9 cellular contexts compared by ENCODE assay signal in the genomic region with DNA sequence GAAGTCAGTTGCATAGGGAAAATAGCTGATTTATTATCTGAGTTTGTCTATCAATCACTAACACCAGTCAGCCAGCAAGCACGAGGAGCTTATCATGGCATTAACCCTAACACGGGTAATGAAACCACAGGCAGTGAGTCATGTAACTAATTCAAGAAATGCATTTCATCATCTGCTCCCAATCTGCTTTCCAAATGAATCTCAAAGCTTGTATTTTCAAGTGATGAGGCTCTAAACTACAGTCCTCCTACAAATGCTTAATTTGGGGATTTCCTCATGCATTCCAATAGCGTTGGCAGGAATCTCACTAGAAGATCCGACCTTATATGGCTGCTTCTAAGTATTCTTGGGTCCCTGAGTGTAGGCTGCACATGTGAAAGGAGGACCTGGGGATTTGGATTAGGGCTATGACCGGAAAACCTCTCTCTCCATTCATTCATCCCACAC.
DNase-seq lines count a peak whose midpoint lies in the region; ATAC-seq and TF ChIP-seq lines count a peak whose summit lies in the region.
"Had no signal": no experiment of that assay in that cellular context is flagged by ENCODE, and none has a peak within 500 bp of the region (broad histone marks: within the 10 kb centered on the region; RNA-seq: fewer than 3 reads in every experiment).

No MANE protein-coding gene starts in this region.

- no peaks in the 10 kb centered on the region for H3K36me3 Mint-ChIP-seq in activated naive CD4-positive, alpha-beta T cell treated with anti-CD3 and anti-CD28 coated beads, Interleukin-2, amount 50 U/mL, for 72 hours
- H3K36me3 Mint-ChIP-seq in activated CD4-positive, alpha-beta T cell treated with anti-CD3 and anti-CD28 coated beads, Interleukin-2, amount 10 ng/mL, durations not matched to agents 7 days and 5 days (ENCODE audit: low read depth), result no peaks in the 10 kb centered on the region

- DNase-seq in activated naive CD4-positive, alpha-beta T cell treated with anti-CD3 and anti-CD28 coated beads, Interleukin-2, amount 50 U/mL, for 72 hours (ENCODE audit: low spot score in 2 of 2), result peak in 1 of 2 donors; percentile 3
- DNase-seq in activated naive CD4-positive, alpha-beta T cell treated with anti-CD3 and anti-CD28 coated beads, Interleukin-2, amount 50 U/mL, for 16 hours, result no peak
- DNase-seq in NCI-H82 treated with DMSO at 0.1 percent for 48 hours (lab: John Stamatoyannopoulos, UW; ENCODE audit: unreplicated experiment), result peak; percentile 76
- DNase-seq in fibroblast of peridontal ligament (ENCODE audit: extremely low read depth), result peak; percentile 98
- DNase-seq in tibial artery, result peak in 1 of 2 donors; percentile 46
- no peak for DNase-seq in NCI-H2081 treated with DMSO at 0.1 percent for 48 hours (lab: John Stamatoyannopoulos, UW)
- no peak for DNase-seq in activated CD4-positive, alpha-beta T cell treated with anti-CD3 and anti-CD28 coated beads, Interleukin-2, amount 10 ng/mL, durations not matched to agents 7 days and 5 days

- ATAC-seq in activated naive CD4-positive, alpha-beta T cell treated with anti-CD3 and anti-CD28 coated beads, Interleukin-2, amount 50 U/mL, for 72 hours, result peak; percentile 28 to 85
- no peak for ATAC-seq in GM18517 (IDR thresholded peaks at IDR 0.05; ENCODE audit: unreplicated experiment)

- H3K4me3 Mint-ChIP-seq in activated CD4-positive, alpha-beta T cell treated with anti-CD3 and anti-CD28 coated beads, Interleukin-2, amount 10 ng/mL, durations not matched to agents 7 days and 5 days, result no peak overlapping the region

- no peaks in the 10 kb centered on the region for H3K27me3 ChIP-seq in tibial artery

- CTCF ChIA-PET in activated CD4-positive, alpha-beta T cell treated with anti-CD3 and anti-CD28 coated beads, Interleukin-2, amount 10 ng/mL, durations not matched to agents 7 days and 5 days (lab: Charles Lee), result no interaction called here

- H3K4me3 ChIP-seq in tibial artery, result no peak overlapping the region

- no peaks in the 10 kb centered on the region for H3K36me3 ChIP-seq in tibial artery

- H3K27me3 Mint-ChIP-seq in activated CD4-positive, alpha-beta T cell treated with anti-CD3 and anti-CD28 coated beads, Interleukin-2, amount 10 ng/mL, durations not matched to agents 7 days and 5 days, result no peaks in the 10 kb centered on the region

- peak overlapping the region; percentile 74 to 75 for H3K27ac ChIP-seq in tibial artery
- H3K27ac ChIP-seq: C4-2B had no signal

- H3K9me3 ChIP-seq in tibial artery, result no peaks in the 10 kb centered on the region

- POLR2A ChIA-PET in activated CD4-positive, alpha-beta T cell treated with anti-CD3 and anti-CD28 coated beads, Interleukin-2, amount 10 ng/mL, durations not matched to agents 7 days and 5 days (lab: Charles Lee), result no interaction called here

- peaks cover 5% of the 10 kb centered on the region for H3K4me1 Mint-ChIP-seq in activated CD4-positive, alpha-beta T cell treated with anti-CD3 and anti-CD28 coated beads, Interleukin-2, amount 10 ng/mL, durations not matched to agents 7 days and 5 days

- TF ChIP-seq CTCF in tibial artery (IDR thresholded peaks at IDR 0.05), result no peak

- H3K4me1 ChIP-seq in tibial artery, result peaks cover 0 to 74% (median 50%) of the 10 kb centered on the region in 4 donors

- intact Hi-C loops in tibial artery (cut with DNase I; ENCODE audit: low total_unique reads), result no loop called here

- no peak overlapping the region for H3K27ac Mint-ChIP-seq in activated naive CD4-positive, alpha-beta T cell treated with anti-CD3 and anti-CD28 coated beads, Interleukin-2, amount 50 U/mL, for 72 hours
- no peak overlapping the region for H3K27ac Mint-ChIP-seq in activated CD4-positive, alpha-beta T cell treated with anti-CD3 and anti-CD28 coated beads, Interleukin-2, amount 10 ng/mL, durations not matched to agents 7 days and 5 days

- no peaks in the 10 kb centered on the region for H3K9me3 Mint-ChIP-seq in activated naive CD4-positive, alpha-beta T cell treated with anti-CD3 and anti-CD28 coated beads, Interleukin-2, amount 50 U/mL, for 72 hours
- no peaks in the 10 kb centered on the region for H3K9me3 Mint-ChIP-seq in activated CD4-positive, alpha-beta T cell treated with anti-CD3 and anti-CD28 coated beads, Interleukin-2, amount 10 ng/mL, durations not matched to agents 7 days and 5 days

Comparison
In these comparisons a context has a peak if more than half of its experiments do, and no peak if none do; other contexts are left out.
1. DNase-seq: peak in NCI-H82 treated with DMSO at 0.1 percent for 48 hours (single experiment) and fibroblast of peridontal ligament (single experiment); none in activated naive CD4-positive, alpha-beta T cell treated with anti-CD3 and anti-CD28 coated beads, Interleukin-2, amount 50 U/mL, for 16 hours (single experiment), NCI-H2081 treated with DMSO at 0.1 percent for 48 hours (single experiment) and activated CD4-positive, alpha-beta T cell treated with anti-CD3 and anti-CD28 coated beads, Interleukin-2, amount 10 ng/mL, durations not matched to agents 7 days and 5 days (single experiment).